Comparison of ENCODE assay signal across 12 cellular contexts in genomic region chr13:91308299-91308698, GRCh38.
A peak's percentile ranks its signal among the peaks of the same experiment; 100 is the strongest.
DNase-seq lines count a peak whose midpoint lies in the region; ATAC-seq and TF ChIP-seq lines count a peak whose summit lies in the region.
"Had no signal": no experiment of that assay in that cellular context is flagged by ENCODE, and none has a peak within 500 bp of the region (broad histone marks: within the 10 kb centered on the region; RNA-seq: fewer than 3 reads in every experiment).

No MANE protein-coding gene starts in this region.

- peak; percentile 8 for DNase-seq in ELR (ENCODE audit: low read depth)
- DNase-seq in NAMALWA (ENCODE audit: low spot score) = peak; percentile 66
- no peak for DNase-seq in epithelial cell of esophagus (ENCODE audit: low read depth)
- DNase-seq in hippocampal formation (lab: John Stamatoyannopoulos, UW) = no peak
- no peak for DNase-seq in GOT3 (lab: John Stamatoyannopoulos, UW)
- no peak for DNase-seq in NCI-H1105 (lab: John Stamatoyannopoulos, UW)
- no peak for DNase-seq in middle frontal gyrus (ENCODE audit: extremely low spot score, low spot score)
- DNase-seq: adrenal gland; CD8-positive, alpha-beta T cell; NCI-H1417 treated with DMSO at 0.1 percent for 48 hours; NK-92 treated with Interleukin-12 subunit alpha and Interleukin-12 subunit beta, amount 100 ng/mL, for 24 hours had no signal

- peak; percentile 37 for TF ChIP-seq CTCF in epithelial cell of esophagus (IDR thresholded peaks at IDR 0.05; ENCODE audit: insufficient read depth, low read depth, low read length, missing control alignments)

- peak; percentile 28 for ATAC-seq in GM21367 (IDR thresholded peaks at IDR 0.05; ENCODE audit: unreplicated experiment)
- ATAC-seq: CD8-positive, alpha-beta T cell had no signal

- H3K4me3 ChIP-seq in epithelial cell of esophagus (ENCODE audit: low read length) = no peak overlapping the region
- H3K4me3 ChIP-seq: adrenal gland had no signal

Comparison
In these comparisons a context has a peak if more than half of its experiments do, and no peak if none do; other contexts are left out.
1. DNase-seq: peak in ELR (single experiment) and NAMALWA (single experiment); none in epithelial cell of esophagus (single experiment), hippocampal formation (0 of 2), GOT3 (single experiment), NCI-H1105 (single experiment) and middle frontal gyrus (single experiment).